In the genomic region with DNA sequence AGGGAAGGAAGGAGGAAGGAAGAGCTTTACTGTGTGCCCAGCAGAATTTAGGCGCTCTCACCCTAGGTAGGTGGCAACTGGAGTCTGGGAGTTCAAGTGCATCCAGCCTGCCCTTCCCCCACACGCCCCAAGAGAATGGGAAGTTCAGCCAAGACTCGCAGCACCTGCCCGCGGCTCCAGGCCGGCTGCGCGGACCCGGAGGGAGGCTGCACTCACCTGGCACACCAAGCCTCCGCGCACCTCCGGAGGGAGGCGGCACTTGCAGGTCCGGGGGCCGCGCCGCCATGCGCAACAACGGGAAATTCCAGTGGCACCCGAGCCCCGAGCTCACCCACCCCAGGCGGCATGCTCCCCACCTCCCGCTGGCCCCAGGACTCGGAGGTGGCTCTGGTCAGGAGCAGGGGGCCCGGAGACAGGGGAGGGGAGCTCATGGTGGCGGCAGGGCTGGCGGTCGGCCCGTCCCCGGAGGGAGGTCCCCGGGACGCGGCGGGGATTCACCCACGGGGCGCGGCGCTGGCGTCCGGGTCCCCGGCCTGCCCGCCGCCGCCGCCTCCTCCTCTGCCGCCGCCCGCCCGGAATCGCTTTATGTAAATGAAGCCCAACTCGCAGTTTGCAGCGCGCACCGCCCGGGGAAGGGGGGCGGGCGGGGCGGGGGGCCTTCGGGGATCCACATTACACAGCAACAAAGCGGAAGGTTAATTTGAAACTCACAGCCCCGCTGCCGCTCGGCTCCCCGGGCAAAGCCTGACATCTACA, we compare ENCODE assay signal across 8 cellular contexts. TPM values are rescaled to one million over a fixed set of nuclear protein-coding genes. Genes with fewer than 3 reads are reported as not detected.
DNase-seq lines count a peak whose midpoint lies in the region; ATAC-seq and TF ChIP-seq lines count a peak whose summit lies in the region.

A gene with protein sequence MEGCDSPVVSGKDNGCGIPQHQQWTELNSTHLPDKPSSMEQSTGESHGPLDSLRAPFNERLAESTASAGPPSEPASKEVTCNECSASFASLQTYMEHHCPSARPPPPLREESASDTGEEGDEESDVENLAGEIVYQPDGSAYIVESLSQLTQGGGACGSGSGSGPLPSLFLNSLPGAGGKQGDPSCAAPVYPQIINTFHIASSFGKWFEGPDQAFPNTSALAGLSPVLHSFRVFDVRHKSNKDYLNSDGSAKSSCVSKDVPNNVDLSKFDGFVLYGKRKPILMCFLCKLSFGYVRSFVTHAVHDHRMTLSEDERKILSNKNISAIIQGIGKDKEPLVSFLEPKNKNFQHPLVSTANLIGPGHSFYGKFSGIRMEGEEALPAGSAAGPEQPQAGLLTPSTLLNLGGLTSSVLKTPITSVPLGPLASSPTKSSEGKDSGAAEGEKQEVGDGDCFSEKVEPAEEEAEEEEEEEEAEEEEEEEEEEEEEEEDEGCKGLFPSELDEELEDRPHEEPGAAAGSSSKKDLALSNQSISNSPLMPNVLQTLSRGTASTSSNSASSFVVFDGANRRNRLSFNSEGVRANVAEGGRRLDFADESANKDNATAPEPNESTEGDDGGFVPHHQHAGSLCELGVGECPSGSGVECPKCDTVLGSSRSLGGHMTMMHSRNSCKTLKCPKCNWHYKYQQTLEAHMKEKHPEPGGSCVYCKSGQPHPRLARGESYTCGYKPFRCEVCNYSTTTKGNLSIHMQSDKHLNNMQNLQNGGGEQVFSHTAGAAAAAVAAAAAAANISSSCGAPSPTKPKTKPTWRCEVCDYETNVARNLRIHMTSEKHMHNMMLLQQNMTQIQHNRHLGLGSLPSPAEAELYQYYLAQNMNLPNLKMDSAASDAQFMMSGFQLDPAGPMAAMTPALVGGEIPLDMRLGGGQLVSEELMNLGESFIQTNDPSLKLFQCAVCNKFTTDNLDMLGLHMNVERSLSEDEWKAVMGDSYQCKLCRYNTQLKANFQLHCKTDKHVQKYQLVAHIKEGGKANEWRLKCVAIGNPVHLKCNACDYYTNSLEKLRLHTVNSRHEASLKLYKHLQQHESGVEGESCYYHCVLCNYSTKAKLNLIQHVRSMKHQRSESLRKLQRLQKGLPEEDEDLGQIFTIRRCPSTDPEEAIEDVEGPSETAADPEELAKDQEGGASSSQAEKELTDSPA (N-terminal part only) (minus strand): TSS at position 593 of the 756 bp plus-strand sequence. CDS start 87,983 bp downstream, outside the sequence.

- H3K79me2 ChIP-seq in PC-9 (ENCODE audit: low read depth) = peaks cover 89% of the 10 kb centered on the region

- peaks cover 25% of the 10 kb centered on the region for H3K27me3 Mint-ChIP-seq in CD8-positive, alpha-beta T cell (ENCODE audit: low read depth)
- H3K27me3 Mint-ChIP-seq in brain = no peaks in the 10 kb centered on the region
- H3K27me3 Mint-ChIP-seq in immature natural killer cell (ENCODE audit: low read depth in 3 of 3) = peaks cover 3 to 11% (median 4%) of the 10 kb centered on the region in 3 donors

- no peak for TF ChIP-seq CTCF in CD8-positive, alpha-beta T cell (IDR thresholded peaks at IDR 0.05)
- TF ChIP-seq CTCF in PC-9 (conservative IDR thresholded peaks at IDR 0.05) = no peak
- no peak for TF ChIP-seq CTCF in brain (conservative IDR thresholded peaks at IDR 0.05)

- no peaks in the 10 kb centered on the region for H3K9me2 ChIP-seq in PC-9 (ENCODE audit: insufficient read depth)

- peak within 1 kb of the TSS; percentile 70 for H2AFZ ChIP-seq in PC-9

- DNase-seq in CD8-positive, alpha-beta T cell = peak in 3 of 7 experiments; percentile 13 to 30 (median 15)
- DNase-seq in PC-9 = peak; percentile 59 to 75
- DNase-seq in immature natural killer cell = peak; percentile 56 to 66 (median 60)
- DNase-seq in middle frontal gyrus (ENCODE audit: extremely low spot score, low spot score) = no peak

- peak within 1 kb of the TSS; percentile 56 for H3K4me3 Mint-ChIP-seq in CD8-positive, alpha-beta T cell
- H3K4me3 Mint-ChIP-seq in brain (peak within 1 kb of the TSS; percentile 82 to 91 (median 85)), immature natural killer cell (peak within 1 kb of the TSS; percentile 71 to 83 (median 80))

- no TSS peak for BruUV-seq in PC-9 (replicated peaks; lab: Mats Ljungman, UMichigan)

- POLR2A ChIA-PET in CD8-positive, alpha-beta T cell (lab: Charles Lee) = no interaction called here
- POLR2A ChIA-PET in PC-9 (lab: Charles Lee; ENCODE audit: unreplicated experiment) = interaction anchor here (0.6 to 0.9 kb wide), 3 partner anchors 10 to 756 kb away, joined by 5 to 10 read pairs (median 5); no protein-coding TSS in a partner anchor

- H3K4me1 ChIP-seq in CD8-positive, alpha-beta T cell (ENCODE audit: insufficient read depth, low read length) = no peaks in the 10 kb centered on the region
- peaks cover 67% of the 10 kb centered on the region for H3K4me1 ChIP-seq in PC-9 (replicated peaks; ENCODE audit: insufficient read depth)

- H3F3A ChIP-seq in PC-9 (ENCODE audit: insufficient read depth, low read depth) = peaks cover 35% of the 10 kb centered on the region

- no peaks in the 10 kb centered on the region for H3K27me3 ChIP-seq in CD8-positive, alpha-beta T cell (ENCODE audit: insufficient read depth, low read length)
- H3K27me3 ChIP-seq in PC-9 (ENCODE audit: insufficient read depth, low read depth) = no peaks in the 10 kb centered on the region

- no peak within 1 kb of the TSS for H3K4me3 ChIP-seq in CD8-positive, alpha-beta T cell (ENCODE audit: low read depth, low read length)
- H3K4me3 ChIP-seq in PC-9 = peak within 1 kb of the TSS; percentile 89
- H3K4me3 ChIP-seq in skin epidermis = peak within 1 kb of the TSS; percentile 36 to 71 (median 59)

- CTCF ChIA-PET in CD8-positive, alpha-beta T cell (lab: Charles Lee) = no interaction called here
- CTCF ChIA-PET in PC-9 (lab: Charles Lee) = interaction anchor here (0.7 kb wide), 1 partner anchor 571 kb away, joined by 3 read pairs; no protein-coding TSS in a partner anchor

- H3K36me3 ChIP-seq in CD8-positive, alpha-beta T cell (ENCODE audit: insufficient read depth, low read length) = no peaks in the 10 kb centered on the region
- H3K36me3 ChIP-seq in PC-9 (ENCODE audit: low read depth) = no peaks in the 10 kb centered on the region

- no peaks in the 10 kb centered on the region for H3K36me3 Mint-ChIP-seq in CD8-positive, alpha-beta T cell
- H3K36me3 Mint-ChIP-seq in brain (no peaks in the 10 kb centered on the region), immature natural killer cell (no peaks in the 10 kb centered on the region)

- no peak within 1 kb of the TSS for H3K27ac Mint-ChIP-seq in CD8-positive, alpha-beta T cell
- H3K27ac Mint-ChIP-seq in brain (peak within 1 kb of the TSS; percentile 68 to 95 (median 80)), immature natural killer cell (peak within 1 kb of the TSS in 2 of 6 donors; percentile 68 to 78)

- H3K4me1 Mint-ChIP-seq in CD8-positive, alpha-beta T cell (ENCODE audit: low read depth) = peaks cover 4% of the 10 kb centered on the region
- peaks cover 48% of the 10 kb centered on the region for H3K4me1 Mint-ChIP-seq in brain
- H3K4me1 Mint-ChIP-seq in immature natural killer cell = peaks cover 12 to 25% of the 10 kb centered on the region in 2 donors

- intact Hi-C loops in CD8-positive, alpha-beta T cell (cut with DNase I, micrococcal nuclease) = no loop called here
- intact Hi-C loops in PC-9 (cut with micrococcal nuclease; ENCODE audit: unreplicated experiment) = loop anchor here (2.0 to 5.0 kb wide), 4 partner anchors 120 to 545 kb away; no protein-coding TSS in a partner anchor

- no peaks in the 10 kb centered on the region for H3K9me3 Mint-ChIP-seq in CD8-positive, alpha-beta T cell
- H3K9me3 Mint-ChIP-seq in brain (no peaks in the 10 kb centered on the region), immature natural killer cell (no peaks in the 10 kb centered on the region)

- ATAC-seq in CD8-positive, alpha-beta T cell = peak; percentile 51
- ATAC-seq in GM18909 (IDR thresholded peaks at IDR 0.05; ENCODE audit: poor library complexity, unreplicated experiment) (peak; percentile 82), HG03097 (IDR thresholded peaks at IDR 0.05; ENCODE audit: low FRiP score, unreplicated experiment) (peak; percentile 64)

- H3K27ac ChIP-seq in CD8-positive, alpha-beta T cell (ENCODE audit: low read depth, low read length) = no peak within 1 kb of the TSS
- H3K27ac ChIP-seq in PC-9 (peak within 1 kb of the TSS; percentile 97), skin epidermis (peak within 1 kb of the TSS; percentile 54 to 96 (median 83))

- H3K4me2 ChIP-seq in PC-9 = peak within 1 kb of the TSS; percentile 97

- H3K9me3 ChIP-seq in CD8-positive, alpha-beta T cell (ENCODE audit: low read length) = no peaks in the 10 kb centered on the region
- H3K9me3 ChIP-seq in PC-9 (ENCODE audit: insufficient read depth, low read depth) = no peaks in the 10 kb centered on the region

- H4K20me1 ChIP-seq in PC-9 (ENCODE audit: insufficient read depth) = no peaks in the 10 kb centered on the region

RNA-seq across cellular contexts. Expression of the gene that starts here (rescaled TPM):
- total RNA-seq in CD8-positive, alpha-beta T cell = under 1 TPM; 0.22 to 0.33 TPM
- total RNA-seq in PC-9 (2021) = 20.5 and 23.1 TPM in 2 replicates
- polyA plus RNA-seq in brain (ENCODE audit: insufficient read depth, low read depth, low replicate concordance) (7.6 TPM), immature natural killer cell (1 to 10 TPM in 2 of 3 donors, under 1 TPM in 1; 0.05 to 1.4 (median 1.0) TPM)

Comparison
In these comparisons a context has a peak if more than half of its experiments do, and no peak if none do; other contexts are left out.
1. RNA of the gene that starts here (total RNA-seq): 20.5 to 23.1 TPM in PC-9; 0.22 to 0.33 TPM in CD8-positive, alpha-beta T cell; every median in the first group is over 10 times any median in the second.
2. Peak in ATAC-seq in CD8-positive, alpha-beta T cell; RNA of the gene not detected or under 1 TPM.
3. Peak in every context shown above with its lines, with median percentiles within 50 percentile points of each other: ATAC-seq and H3K4me3 Mint-ChIP-seq.